13 cellular contexts compared by ENCODE assay signal in the genomic region with DNA sequence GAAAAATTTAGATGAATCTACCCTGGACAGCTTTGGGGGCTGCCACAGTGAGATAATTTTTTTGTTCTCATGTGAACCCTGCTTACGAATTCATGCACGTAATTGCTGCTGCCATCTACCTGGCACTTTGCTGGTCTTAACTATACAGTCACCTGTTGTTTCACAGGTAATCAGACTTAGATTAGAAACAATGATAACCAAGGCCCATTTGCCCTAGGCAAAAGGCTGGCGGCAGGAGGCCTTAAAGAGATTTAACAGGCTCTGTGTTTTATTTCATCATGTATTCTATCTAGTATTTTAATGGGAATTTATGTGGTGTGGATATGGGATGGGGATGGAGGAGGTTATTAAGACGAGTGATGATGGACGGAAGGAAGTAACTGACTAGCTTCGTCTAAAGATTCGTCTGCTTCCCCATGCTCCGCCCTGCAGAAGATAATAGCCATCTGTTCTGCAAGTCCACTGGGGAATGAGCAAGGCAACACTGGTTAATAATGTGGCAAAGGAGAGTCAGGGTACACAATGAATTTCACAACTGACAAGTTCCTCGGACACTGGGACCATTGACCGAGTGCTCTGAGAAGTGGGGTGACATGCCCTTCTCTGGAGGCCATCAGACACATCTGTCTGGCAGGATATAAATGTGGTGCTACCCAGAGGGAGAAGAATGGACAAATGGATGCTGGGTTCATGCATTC.
"Had no signal": no experiment of that assay in that cellular context is flagged by ENCODE, and none has a peak within 500 bp of the region (broad histone marks: within the 10 kb centered on the region; RNA-seq: fewer than 3 reads in every experiment).

No MANE protein-coding gene starts in this region.

- ATAC-seq: activated T-helper 17 cell treated with anti-CD3 and anti-CD28 coated beads, Interleukin-2, amount 50 U/mL, for 72 hours; stimulated activated memory B cell treated with anti-CD40 and anti-IgM and Interleukin-4, amounts not matched to agents 10 μg/mL and 1 μg/mL and 100 μg/mL, for 72 hours had no signal

- H3K36me3 Mint-ChIP-seq: naive B cell; stimulated activated memory B cell treated with anti-CD40 and anti-IgM and Interleukin-4, amounts not matched to agents 10 μg/mL and 1 μg/mL and 100 μg/mL, for 72 hours had no signal

- H3K27me3 ChIP-seq: cardiac muscle cell, transverse colon had no signal

- H3K4me3 Mint-ChIP-seq: activated naive CD4-positive, alpha-beta T cell treated with anti-CD3 and anti-CD28 coated beads for 36 hours; activated T-helper 17 cell treated with anti-CD3 and anti-CD28 coated beads, Interleukin-2, amount 50 U/mL, for 72 hours; naive B cell; stimulated activated memory B cell treated with anti-CD40 and anti-IgM and Interleukin-4, amounts not matched to agents 10 μg/mL and 1 μg/mL and 100 μg/mL, for 72 hours had no signal

- H3K27ac Mint-ChIP-seq: activated naive CD4-positive, alpha-beta T cell treated with anti-CD3 and anti-CD28 coated beads for 36 hours; activated T-helper 17 cell treated with anti-CD3 and anti-CD28 coated beads, Interleukin-2, amount 50 U/mL, for 72 hours; stimulated activated memory B cell treated with anti-CD40 and anti-IgM and Interleukin-4, amounts not matched to agents 10 μg/mL and 1 μg/mL and 100 μg/mL, for 72 hours had no signal

- H3K9me3 Mint-ChIP-seq: activated naive CD4-positive, alpha-beta T cell treated with anti-CD3 and anti-CD28 coated beads for 36 hours; activated T-helper 17 cell treated with anti-CD3 and anti-CD28 coated beads, Interleukin-2, amount 50 U/mL, for 72 hours; naive B cell; stimulated activated memory B cell treated with anti-CD40 and anti-IgM and Interleukin-4, amounts not matched to agents 10 μg/mL and 1 μg/mL and 100 μg/mL, for 72 hours had no signal

- H3K9me3 ChIP-seq: esophagus squamous epithelium, transverse colon had no signal

- H3K4me1 Mint-ChIP-seq: activated T-helper 17 cell treated with anti-CD3 and anti-CD28 coated beads, Interleukin-2, amount 50 U/mL, for 72 hours; naive B cell; stimulated activated memory B cell treated with anti-CD40 and anti-IgM and Interleukin-4, amounts not matched to agents 10 μg/mL and 1 μg/mL and 100 μg/mL, for 72 hours had no signal

- H3K4me3 ChIP-seq: cardiac muscle cell, esophagus squamous epithelium, smooth muscle cell, transverse colon had no signal

- DNase-seq: activated CD4-positive, alpha-beta T cell treated with anti-CD3 and anti-CD28 coated beads for 4 hours; activated naive CD4-positive, alpha-beta T cell treated with anti-CD3 and anti-CD28 coated beads for 36 hours; esophagus squamous epithelium; foreskin fibroblast; midbrain; naive B cell; retina; transverse colon had no signal

- H3K36me3 ChIP-seq: cardiac muscle cell, esophagus squamous epithelium, transverse colon had no signal

- H3K4me1 ChIP-seq: esophagus squamous epithelium, parathyroid adenoma, transverse colon had no signal
